ENCODE assay signal across 3 cellular contexts in genomic region chr2:207975910-207976309, GRCh38.
TF ChIP-seq lines count a peak whose summit lies in the region.

No MANE protein-coding gene starts in this region.

TF ChIP-seq in IMR-90, 13 proteins besides CTCF, POLR2A, EP300 and RAD21:
- peak; percentile 85 for TF ChIP-seq MAFK (IDR thresholded peaks at IDR 0.05; ENCODE audit: low read depth, low read length)
- TF ChIP-seq ELK1 (IDR thresholded peaks at IDR 0.05; ENCODE audit: borderline replicate concordance, low read depth, low read length), result no peak
- TF ChIP-seq USF2 (IDR thresholded peaks at IDR 0.05; ENCODE audit: low read depth, low read length), result no peak
- no peak for TF ChIP-seq CHD1 (IDR thresholded peaks at IDR 0.05; ENCODE audit: low read depth, low read length)
- TF ChIP-seq SMC3 (IDR thresholded peaks at IDR 0.05; ENCODE audit: low read depth, low read length), result no peak

TF ChIP-seq in K562, 482 proteins besides CTCF, POLR2A, EP300 and RAD21 (continues in another document):
- TF ChIP-seq DPF2 (IDR thresholded peaks at IDR 0.05) (0 out of 2 replicates have a peak, but pooled peaks have one; percentile 17), NR3C1 (CRISPR knock-in tag; IDR thresholded peaks at IDR 0.05) (no peak), ZNF124 (CRISPR knock-in tag; IDR thresholded peaks at IDR 0.05) (no peak), CTBP1 (IDR thresholded peaks at IDR 0.05; ENCODE audit: borderline replicate concordance) (no peak), MAFK (IDR thresholded peaks at IDR 0.05; ENCODE audit: low read length) (peak; percentile 74), MAFF (IDR thresholded peaks at IDR 0.05; ENCODE audit: low read length) (peak; percentile 75; the same call in 1 of the 2 replicates), PKNOX1 (IDR thresholded peaks at IDR 0.05) (0 out of 2 replicates have a peak, but pooled peaks have one; percentile 12), HMG20B (CRISPR knock-in tag; IDR thresholded peaks at IDR 0.05) (no peak), MAFG (tag; conservative IDR thresholded peaks at IDR 0.05) (peak; percentile 83), HMBOX1 (IDR thresholded peaks at IDR 0.05) (no peak), FOXJ3 (CRISPR knock-in tag; IDR thresholded peaks at IDR 0.05) (no peak), ZNF175 (CRISPR knock-in tag; IDR thresholded peaks at IDR 0.05; ENCODE audit: low read depth) (no peak), ZNF184 (CRISPR knock-in tag; IDR thresholded peaks at IDR 0.05) (no peak), MTA3 (IDR thresholded peaks at IDR 0.05; ENCODE audit: borderline replicate concordance) (no peak), ZMIZ1 (IDR thresholded peaks at IDR 0.05; ENCODE audit: low read depth in 2 of 2, low read length in 2 of 2) (no peak), ZNF316 (IDR thresholded peaks at IDR 0.05) (peak; percentile 96), EGR1 (conservative IDR thresholded peaks at IDR 0.05) (peak; percentile 63), NFE2 (IDR thresholded peaks at IDR 0.05; ENCODE audit: low read depth) (peak; percentile 58; the same call in 1 of the 2 replicates), GATAD2B (IDR thresholded peaks at IDR 0.05; ENCODE audit: borderline replicate concordance) (no peak), ESRRA (IDR thresholded peaks at IDR 0.05; ENCODE audit: borderline replicate concordance, low read depth) (0 out of 2 replicates have a peak, but pooled peaks have one; percentile 24), PBX2 (CRISPR knock-in tag; IDR thresholded peaks at IDR 0.05; ENCODE audit: low read depth) (no peak), PBX2 (tag; conservative IDR thresholded peaks at IDR 0.05; ENCODE audit: low read depth) (0 out of 2 replicates have a peak, but pooled peaks have one; percentile 11), HLTF (IDR thresholded peaks at IDR 0.05) (no peak), C11orf30 (IDR thresholded peaks at IDR 0.05; ENCODE audit: low read depth) (peak; percentile 92)

TF ChIP-seq in GM23338, 12 proteins besides CTCF, POLR2A, EP300 and RAD21:
- TF ChIP-seq POLR2AphosphoS5 (IDR thresholded peaks at IDR 0.05; ENCODE audit: low read depth), result no peak
- no peak for TF ChIP-seq CREB1 (CRISPR knock-in tag; IDR thresholded peaks at IDR 0.05; ENCODE audit: low read depth)
- TF ChIP-seq STAT1 (IDR thresholded peaks at IDR 0.05; ENCODE audit: unreplicated experiment), result no peak
- no peak for TF ChIP-seq EZH2 (IDR thresholded peaks at IDR 0.05; ENCODE audit: low read depth, unreplicated experiment)
- TF ChIP-seq JUNB (IDR thresholded peaks at IDR 0.05; ENCODE audit: unreplicated experiment), result no peak
